Comparison of ENCODE assay signal across 10 cellular contexts in genomic region chr14:55446833-55447232, GRCh38. TPM values are rescaled to one million over a fixed set of nuclear protein-coding genes. Genes with fewer than 3 reads are reported as not detected.
A peak's percentile ranks its signal among the peaks of the same experiment; 100 is the strongest.
DNase-seq lines count a peak whose midpoint lies in the region; ATAC-seq and TF ChIP-seq lines count a peak whose summit lies in the region.
"Had no signal": no experiment of that assay in that cellular context is flagged by ENCODE, and none has a peak within 500 bp of the region (broad histone marks: within the 10 kb centered on the region; RNA-seq: fewer than 3 reads in every experiment).

No MANE protein-coding gene starts in this region.

- no peaks in the 10 kb centered on the region for H3K4me1 Mint-ChIP-seq in natural killer cell treated with Interleukin-12 subunit alpha and Interleukin-12 subunit beta and Interleukin-15 and Interleukin-18, amount 100 ng/mL, for 72 hours (ENCODE audit: low read depth in 2 of 2)
- H3K4me1 Mint-ChIP-seq: naive B cell had no signal

- no peaks in the 10 kb centered on the region for H3K36me3 ChIP-seq in RWPE2 (ENCODE audit: low read depth)
- H3K36me3 ChIP-seq: heart right ventricle had no signal

- H3K36me3 Mint-ChIP-seq in natural killer cell treated with Interleukin-12 subunit alpha and Interleukin-12 subunit beta and Interleukin-15 and Interleukin-18, amount 100 ng/mL, for 72 hours: no peaks in the 10 kb centered on the region
- H3K36me3 Mint-ChIP-seq: naive B cell, T-cell had no signal

- no peaks in the 10 kb centered on the region for H3K9me3 Mint-ChIP-seq in natural killer cell treated with Interleukin-12 subunit alpha and Interleukin-12 subunit beta and Interleukin-15 and Interleukin-18, amount 100 ng/mL, for 72 hours
- H3K9me3 Mint-ChIP-seq: naive B cell, T-cell had no signal

- H3K4me3 Mint-ChIP-seq in natural killer cell treated with Interleukin-12 subunit alpha and Interleukin-12 subunit beta and Interleukin-15 and Interleukin-18, amount 100 ng/mL, for 72 hours: no peak overlapping the region
- H3K4me3 Mint-ChIP-seq: naive B cell, T-cell had no signal

- no peaks in the 10 kb centered on the region for H3K9me3 ChIP-seq in RWPE2 (ENCODE audit: severe bottlenecking)
- H3K9me3 ChIP-seq: heart right ventricle had no signal

- no peak overlapping the region for H3K4me3 ChIP-seq in RWPE2 (ENCODE audit: severe bottlenecking)
- H3K4me3 ChIP-seq: heart right ventricle had no signal

- peaks cover 0 to 2% of the 10 kb centered on the region in 2 donors for H3K27me3 Mint-ChIP-seq in natural killer cell treated with Interleukin-12 subunit alpha and Interleukin-12 subunit beta and Interleukin-15 and Interleukin-18, amount 100 ng/mL, for 72 hours
- H3K27me3 Mint-ChIP-seq: T-cell had no signal

- no peaks in the 10 kb centered on the region for H3K27me3 ChIP-seq in RWPE2 (ENCODE audit: insufficient read depth, poor library complexity, severe bottlenecking)
- H3K27me3 ChIP-seq: heart right ventricle had no signal

- TF ChIP-seq CTCF in RWPE2 (IDR thresholded peaks at IDR 0.05; ENCODE audit: poor library complexity, severe bottlenecking): no peak

- intact Hi-C loops in sciatic nerve (cut with DNase I): loop anchor here (10.0 kb wide), 1 partner anchor 1028 kb away; no protein-coding TSS in a partner anchor

- H3K27ac Mint-ChIP-seq in natural killer cell treated with Interleukin-12 subunit alpha and Interleukin-12 subunit beta and Interleukin-15 and Interleukin-18, amount 100 ng/mL, for 72 hours: no peak overlapping the region
- H3K27ac Mint-ChIP-seq: T-cell had no signal

- peak; percentile 81 for DNase-seq in HCEC 1CT
- DNase-seq in RWPE2 (ENCODE audit: low spot score): no peak
- no peak for DNase-seq in epithelial cell of prostate (ENCODE audit: low read depth, low spot score)
- no peak for DNase-seq in sciatic nerve (ENCODE audit: low spot score)
- DNase-seq in DMS153 treated with DMSO at 0.1 percent for 48 hours (lab: John Stamatoyannopoulos, UW; ENCODE audit: unreplicated experiment): no peak
- no peak for DNase-seq in COR-L47 (lab: John Stamatoyannopoulos, UW)
- DNase-seq in natural killer cell treated with Interleukin-12 subunit alpha and Interleukin-12 subunit beta and Interleukin-15 and Interleukin-18, amount 100 ng/mL, for 72 hours (ENCODE audit: low spot score): no peak

- peaks cover 42% of the 10 kb centered on the region for H3K4me1 ChIP-seq in RWPE2 (ENCODE audit: insufficient read depth, poor library complexity, severe bottlenecking)

- H3K27ac ChIP-seq in RWPE2 (ENCODE audit: poor library complexity, severe bottlenecking): peak overlapping the region; percentile 85
- H3K27ac ChIP-seq in epithelial cell of prostate: peak overlapping the region; percentile 60

- ATAC-seq in RWPE2 (ENCODE audit: low read depth) (peak; percentile 43), sciatic nerve (peak; percentile 21)
- no peak for ATAC-seq in natural killer cell treated with Interleukin-12 subunit alpha and Interleukin-12 subunit beta and Interleukin-15 and Interleukin-18, amount 100 ng/mL, for 72 hours

RNA-seq across cellular contexts. Expression of gene TBPL2, which starts 6.4 kb away (rescaled TPM):
- not detected for total RNA-seq in sciatic nerve
- total RNA-seq in natural killer cell treated with Interleukin-12 subunit alpha and Interleukin-12 subunit beta and Interleukin-15 and Interleukin-18, amount 100 ng/mL, for 72 hours: not detected
- total RNA-seq: heart right ventricle, T-cell had no signal

RNA-seq across cellular contexts. Expression of gene ATG14, which starts 35.2 kb away (rescaled TPM):
- total RNA-seq in sciatic nerve: 14.8 TPM
- 1 to 10 TPM; 7.2 to 7.3 TPM for total RNA-seq in natural killer cell treated with Interleukin-12 subunit alpha and Interleukin-12 subunit beta and Interleukin-15 and Interleukin-18, amount 100 ng/mL, for 72 hours

Comparison
In these comparisons a context has a peak if more than half of its experiments do, and no peak if none do; other contexts are left out.
1. ATAC-seq: peak in RWPE2 (single experiment) and sciatic nerve (single experiment); none in natural killer cell treated with Interleukin-12 subunit alpha and Interleukin-12 subunit beta and Interleukin-15 and Interleukin-18, amount 100 ng/mL, for 72 hours (0 of 2).